Comparison of ENCODE assay signal across 1 cellular context in genomic region chr18:32468147-32468845, GRCh38.
TF ChIP-seq lines count a peak whose summit lies in the region.

No MANE protein-coding gene starts in this region.

TF ChIP-seq in H1, 55 proteins besides CTCF, POLR2A, EP300 and RAD21 (continued from another document):
- TF ChIP-seq ATF2 (IDR thresholded peaks at IDR 0.05; ENCODE audit: low read length) (no peak), EGR1 (IDR thresholded peaks at IDR 0.05; ENCODE audit: borderline replicate concordance, low read depth, low read length) (no peak), SIRT6 (IDR thresholded peaks at IDR 0.05; ENCODE audit: low read length) (no peak), BRCA1 (IDR thresholded peaks at IDR 0.05; ENCODE audit: low read depth, low read length) (no peak)
